Comparison of ENCODE assay signal across 8 cellular contexts in genomic region chr5:111461261-111461671, GRCh38. TPM values are rescaled to one million over a fixed set of nuclear protein-coding genes. Genes with fewer than 3 reads are reported as not detected.
DNase-seq lines count a peak whose midpoint lies in the region; ATAC-seq, FAIRE-seq and TF ChIP-seq lines count a peak whose summit lies in the region.

No MANE protein-coding gene starts in this region.

- DNase-seq in LHCN-M2 (ENCODE audit: low read depth) = peak; percentile 41
- DNase-seq in K562 (ENCODE audit: extremely low read depth in 1 of 4, low spot score in 3 of 4) = peak in 2 of 4 experiments; percentile 16 to 21
- DNase-seq in myocyte (ENCODE audit: low read depth) = peak; percentile 58
- no peak for DNase-seq in activated CD8-positive, alpha-beta memory T cell treated with anti-CD3 and anti-CD28 coated beads for 24 hours
- no peak for DNase-seq in T-helper 9 cell
- no peak for DNase-seq in posterior vena cava (ENCODE audit: low spot score)

- H3K79me2 ChIP-seq in K562 (ENCODE audit: control insufficient read depth, insufficient read depth, low read length) = no peaks in the 10 kb centered on the region

- TF ChIP-seq CTCF in GM12872 (IDR thresholded peaks at IDR 0.05; ENCODE audit: insufficient read depth, low read depth, low read length) = peak; percentile 68
- peak; percentile 46 to 56 (median 49) for TF ChIP-seq CTCF in K562 (IDR thresholded peaks at IDR 0.05 in 2 of 3, conservative IDR thresholded peaks at IDR 0.05 in 1 of 3; ENCODE audit: insufficient read depth in 2 of 3, low read depth in 1 of 3, low read length in 3 of 3)

- CTCF ChIA-PET in K562 (lab: Yijun Ruan, JAX; ENCODE audit: low intra/inter-chr PET ratio) = interaction anchor here (1.3 kb wide), 1 partner anchor 303 kb away, joined by 6 read pairs; no protein-coding TSS in a partner anchor

- no peak overlapping the region for H2AFZ ChIP-seq in K562 (ENCODE audit: low read depth, low read length)

- in situ Hi-C loops in K562 (cut with MboI) = no loop called here

- H3K36me3 ChIP-seq in K562 (ENCODE audit: control insufficient read depth, insufficient read depth, low read length) = no peaks in the 10 kb centered on the region

- no peak overlapping the region for H3K27ac ChIP-seq in K562 (ENCODE audit: extremely low read depth, low read depth, low read length)

- no TSS peak for BruUV-seq in K562 (replicated peaks; lab: Mats Ljungman, UMichigan)

- no peaks in the 10 kb centered on the region for H3K9me3 ChIP-seq in K562 (replicated peaks; ENCODE audit: control insufficient read depth, insufficient read depth, low read depth, low read length)

- no peak overlapping the region for H3K4me2 ChIP-seq in K562 (ENCODE audit: insufficient read depth, low read length)

- POLR2A ChIA-PET in K562 (lab: Yijun Ruan, JAX) = interaction anchor here (0.6 kb wide), 1 partner anchor 207 kb away, joined by 3 read pairs; no protein-coding TSS in a partner anchor

- FAIRE-seq in K562 (lab: Jason Lieb, UNC) = peak; percentile 37

- no peaks in the 10 kb centered on the region for H3K9me1 ChIP-seq in K562 (ENCODE audit: control insufficient read depth, insufficient read depth, low read length)

- no peaks in the 10 kb centered on the region for H3K4me1 ChIP-seq in K562 (replicated peaks in 1 of 2; ENCODE audit: control insufficient read depth in 2 of 2, insufficient read depth in 2 of 2, low read length in 2 of 2)

- peak; percentile 9 to 39; a peak in 2 of 4 replicates for TF ChIP-seq RAD21 in K562 (CRISPR knock-in tag; conservative IDR thresholded peaks at IDR 0.05 in 1 of 2, IDR thresholded peaks at IDR 0.05 in 1 of 2)

- intact Hi-C loops in K562 (cut with micrococcal nuclease) = loop anchor here (5.0 kb wide), 1 partner anchor 304 kb away; no protein-coding TSS in a partner anchor
- intact Hi-C loops in posterior vena cava (cut with DNase I) = no loop called here

- H3K4me3 ChIP-seq in K562 = no peak overlapping the region

- no peak overlapping the region for H3K9ac ChIP-seq in K562 (ENCODE audit: insufficient read depth in 1 of 2, low read depth in 2 of 2, low read length in 2 of 2)

- peaks cover 0 to 8% of the 10 kb centered on the region in 2 experiments; a peak in 3 of 5 replicates for H3K27me3 ChIP-seq in K562 (ENCODE audit: control insufficient read depth in 2 of 2, insufficient read depth in 2 of 2, low read length in 2 of 2)

- H4K20me1 ChIP-seq in K562 (replicated peaks; ENCODE audit: control insufficient read depth, insufficient read depth, low read length) = no peaks in the 10 kb centered on the region

- TF ChIP-seq POLR2A in K562 (conservative IDR thresholded peaks at IDR 0.05) = no peak

- ATAC-seq in K562 (peak; percentile 88), GM19351 (IDR thresholded peaks at IDR 0.05; ENCODE audit: unreplicated experiment) (no peak)

- TF ChIP-seq EP300 in K562 (IDR thresholded peaks at IDR 0.05; ENCODE audit: low read length) = no peak

- WGBS in K562 (ENCODE audit: insufficient coverage, low coverage, missing lambda C conversion rate) = 11% methylated on average over 2 of the region's 2 CpGs

TF ChIP-seq in K562, 482 proteins besides CTCF, POLR2A, EP300 and RAD21:
- TF ChIP-seq SMC3 (conservative IDR thresholded peaks at IDR 0.05; ENCODE audit: insufficient read depth, low read depth, low read length) (0 out of 2 replicates have a peak, but pooled peaks have one; percentile 5), BCOR (IDR thresholded peaks at IDR 0.05) (no peak), MBD2 (IDR thresholded peaks at IDR 0.05; ENCODE audit: borderline replicate concordance, low read depth) (no peak)

RNA-seq across cellular contexts. Expression of gene STARD4, which starts 51.1 kb away (rescaled TPM):
- 25.9 and 30.2 TPM in 2 replicates for total RNA-seq in LHCN-M2 (2014; rRNA removed)
- 10.8 TPM for polyA plus RNA-seq in LHCN-M2 (2012)
- total RNA-seq in K562 (2011; cell fraction: chromatin; rRNA removed; ENCODE audit: low replicate concordance) = 59.7 and 137 TPM in 2 replicates
- total RNA-seq in K562 (2011; cell fraction: nucleolus; rRNA removed) = 35.4 and 44.6 TPM in 2 replicates
- 95.2 and 164 TPM in 2 replicates for total RNA-seq in K562 (2011; cell fraction: nucleoplasm; rRNA removed)
- total RNA-seq in K562 (2014; rRNA removed) = 28.8 and 30.7 TPM in 2 replicates
- 53.3 and 67.6 TPM in 2 replicates for total RNA-seq in K562 (2014; rRNA removed; fragmentation: Illumina TruSeq; extraction: Trizol)
- total RNA-seq in K562 (2015; rRNA removed; fragmentation: Illumina TruSeq; extraction: Trizol) = 31.6 and 39.5 TPM in 2 replicates
- total RNA-seq in K562 (2021) = 34.1 and 41.6 TPM in 2 replicates
- 79.0 and 88.0 TPM in 2 replicates for polyA plus RNA-seq in K562 (2011; rRNA removed)
- polyA plus RNA-seq in K562 (2011; cell fraction: cytosol; rRNA removed) = 17.0 and 52.8 TPM in 2 replicates
- 102 and 118 TPM in 2 replicates for polyA plus RNA-seq in K562 (2011; cell fraction: nucleus; rRNA removed)
- 30.2 and 41.5 TPM in 2 replicates for polyA plus RNA-seq in K562 (2012)
- polyA plus RNA-seq in K562 (2014; fragmentation: Illumina TruSeq; extraction: Trizol) = 34.0 and 36.1 TPM in 2 replicates
- 10 to 100 TPM; 28.4 to 33.3 TPM for polyA plus RNA-seq in K562 (2014; fragmentation: Nextera tagmentation; extraction: Ambion mirVana)
- 33.7 and 35.9 TPM in 2 replicates for polyA plus RNA-seq in K562 (2014; rRNA removed)
- polyA minus RNA-seq in K562 (2011; rRNA and poly(A)+ RNA removed) = 88.2 and 104 TPM in 2 replicates
- polyA minus RNA-seq in K562 (2011; cell fraction: cytosol; rRNA and poly(A)+ RNA removed) = 33.3 and 43.1 TPM in 2 replicates
- 48.9 and 89.9 TPM in 2 replicates for polyA minus RNA-seq in K562 (2011; cell fraction: nucleus; rRNA and poly(A)+ RNA removed)
- 58.5 and 124 TPM in 2 replicates for total RNA-seq in myocyte
- polyA plus RNA-seq in myocyte (2012) = 20.2 TPM
- total RNA-seq in posterior vena cava = 10 to 100 TPM; 18.0 to 21.9 TPM

Comparison
In these comparisons a context has a peak if more than half of its experiments do, and no peak if none do; other contexts are left out.
1. DNase-seq: peak in LHCN-M2 (single experiment) and myocyte (single experiment); none in activated CD8-positive, alpha-beta memory T cell treated with anti-CD3 and anti-CD28 coated beads for 24 hours (single experiment), T-helper 9 cell (single experiment) and posterior vena cava (single experiment).